15 cellular contexts compared by ENCODE assay signal in the genomic region with DNA sequence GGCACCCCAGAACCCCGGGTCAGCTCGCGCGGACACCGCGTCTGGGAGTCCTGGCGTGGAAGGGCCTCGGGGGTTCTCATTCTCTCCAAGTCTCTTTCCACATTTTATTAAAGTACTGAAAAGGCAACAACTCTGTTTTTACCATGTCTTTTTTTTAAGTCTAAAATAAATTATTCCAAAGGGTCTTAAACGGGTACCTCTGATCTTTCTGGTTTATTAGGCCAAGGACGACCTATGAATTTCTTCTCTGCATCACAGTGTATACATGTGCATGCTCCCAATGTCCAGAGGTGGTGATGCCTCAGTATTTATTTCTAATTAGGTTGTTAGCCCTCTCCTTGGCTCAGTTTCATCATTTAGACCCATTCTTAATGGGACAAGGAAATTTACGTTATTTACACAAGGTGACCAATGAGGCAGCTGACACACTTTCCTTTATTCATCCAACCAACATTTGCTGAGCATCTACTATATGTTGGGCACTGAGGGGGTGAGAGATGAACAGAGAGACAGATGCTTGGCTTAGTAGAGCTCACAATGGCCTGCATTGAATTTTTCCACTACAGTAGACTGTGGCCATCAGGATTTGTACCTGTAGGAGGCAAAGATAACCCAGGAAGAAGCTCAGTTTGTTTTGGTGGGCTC. TPM values are rescaled to one million over a fixed set of nuclear protein-coding genes. Genes with fewer than 3 reads are reported as not detected.
DNase-seq lines count a peak whose midpoint lies in the region; ATAC-seq and TF ChIP-seq lines count a peak whose summit lies in the region.
"Had no signal": no experiment of that assay in that cellular context is flagged by ENCODE, and none has a peak within 500 bp of the region (broad histone marks: within the 10 kb centered on the region; RNA-seq: fewer than 3 reads in every experiment).

No MANE protein-coding gene starts in this region.

- H4K8ac ChIP-seq in mesenchymal stem cell (ENCODE audit: low read length): no peak overlapping the region

- H3K27ac Mint-ChIP-seq in CD14-positive monocyte (no peak overlapping the region), activated B cell treated with CpG ODN at 0.5 μM for 24 hours (no peak overlapping the region)
- H3K27ac Mint-ChIP-seq in activated naive CD4-positive, alpha-beta T cell treated with anti-CD3 and anti-CD28 coated beads for 36 hours: no peak overlapping the region
- H3K27ac Mint-ChIP-seq: activated naive CD4-positive, alpha-beta T cell treated with anti-CD3 and anti-CD28 coated beads, Interleukin-2, amount 50 U/mL, for 72 hours had no signal

- H3K27me3 Mint-ChIP-seq in CD14-positive monocyte (ENCODE audit: low read depth in 3 of 3) (peaks cover 87 to 98% (median 89%) of the 10 kb centered on the region in 3 donors), activated B cell treated with CpG ODN at 0.5 μM for 24 hours (peaks cover 62% of the 10 kb centered on the region)
- H3K27me3 Mint-ChIP-seq in activated naive CD4-positive, alpha-beta T cell treated with anti-CD3 and anti-CD28 coated beads for 36 hours (ENCODE audit: low read depth): peaks cover 72% of the 10 kb centered on the region

- no peak overlapping the region for H2AK5ac ChIP-seq in mesenchymal stem cell (ENCODE audit: low read length, severe bottlenecking)

- WGBS in mesenchymal stem cell: 36% methylated on average over 9 of the region's 11 CpGs

- peaks cover 7% of the 10 kb centered on the region for H3K4me1 ChIP-seq in mesenchymal stem cell (ENCODE audit: control insufficient read depth, insufficient read depth, low read depth, low read length)

- intact Hi-C loops in CD14-positive monocyte (cut with micrococcal nuclease) (loop anchor here in 1 of 2 donors (10.0 kb wide), 1 partner anchor 359 kb away; no protein-coding TSS in a partner anchor), activated B cell treated with CpG ODN at 0.5 μM for 24 hours (cut with micrococcal nuclease) (loop anchor here (1.0 to 5.0 kb wide), 5 partner anchors 131 to 621 kb away; partner anchors contain the start of gene TBCA)
- intact Hi-C loops in activated naive CD4-positive, alpha-beta T cell treated with anti-CD3 and anti-CD28 coated beads for 36 hours (cut with micrococcal nuclease): loop anchor here (2.0 to 5.0 kb wide), 3 partner anchors 15 to 327 kb away; no protein-coding TSS in a partner anchor

- H2BK12ac ChIP-seq in mesenchymal stem cell (ENCODE audit: low read length in 2 of 2): no peak overlapping the region

- no peak overlapping the region for H2BK120ac ChIP-seq in mesenchymal stem cell (ENCODE audit: low read depth, low read length)

- H2BK5ac ChIP-seq in mesenchymal stem cell (ENCODE audit: low read depth, low read length, poor library complexity, severe bottlenecking): no peak overlapping the region

- H3K4me1 Mint-ChIP-seq in CD14-positive monocyte (peaks cover 28% of the 10 kb centered on the region), activated B cell treated with CpG ODN at 0.5 μM for 24 hours (peaks cover 15% of the 10 kb centered on the region)
- H3K4me1 Mint-ChIP-seq in activated naive CD4-positive, alpha-beta T cell treated with anti-CD3 and anti-CD28 coated beads for 36 hours (ENCODE audit: low read depth): peaks cover 16% of the 10 kb centered on the region

- no peak overlapping the region for H2BK15ac ChIP-seq in mesenchymal stem cell (ENCODE audit: low read depth, poor library complexity, severe bottlenecking)

- peak overlapping the region; percentile 67 for H3K4me2 ChIP-seq in mesenchymal stem cell (ENCODE audit: low read length, poor library complexity, severe bottlenecking)

- H3K27ac ChIP-seq in mesenchymal stem cell (ENCODE audit: low read length, poor library complexity, severe bottlenecking): no peak overlapping the region
- H3K27ac ChIP-seq: tibial nerve had no signal

- no peak for DNase-seq in CD14-positive monocyte (ENCODE audit: low spot score)
- DNase-seq in H7: no peak
- DNase-seq in activated B cell treated with CpG ODN at 0.5 μM for 24 hours: no peak
- no peak for DNase-seq in mesenchymal stem cell
- DNase-seq in EL: no peak
- no peak for DNase-seq in dermis blood vessel endothelial cell
- no peak for DNase-seq in NCI-H748 (lab: John Stamatoyannopoulos, UW; ENCODE audit: unreplicated experiment)
- no peak for DNase-seq in activated naive CD4-positive, alpha-beta T cell treated with anti-CD3 and anti-CD28 coated beads for 36 hours
- DNase-seq: AML-193, NCI-H187 treated with DMSO at 0.1 percent for 48 hours had no signal

- H3K4me3 Mint-ChIP-seq in CD14-positive monocyte (peak overlapping the region; percentile 58 to 75), activated B cell treated with CpG ODN at 0.5 μM for 24 hours (peak overlapping the region; percentile 25)
- H3K4me3 Mint-ChIP-seq in activated naive CD4-positive, alpha-beta T cell treated with anti-CD3 and anti-CD28 coated beads for 36 hours: no peak overlapping the region

- no peak overlapping the region for H3K18ac ChIP-seq in mesenchymal stem cell (ENCODE audit: low read depth in 1 of 2, low read length in 2 of 2)

- TF ChIP-seq CTCF in CD14-positive monocyte (IDR thresholded peaks at IDR 0.05) (no peak), activated B cell treated with CpG ODN at 0.5 μM for 24 hours (IDR thresholded peaks at IDR 0.05) (no peak)

- H2AFZ ChIP-seq in mesenchymal stem cell (ENCODE audit: low read depth, low read length): no peak overlapping the region

- H3K9me3 ChIP-seq in mesenchymal stem cell (ENCODE audit: control insufficient read depth, low read length): peaks cover 3% of the 10 kb centered on the region
- H3K9me3 ChIP-seq: mucosa of descending colon, tibial nerve had no signal

- peaks cover 0 to 24% (median 11%) of the 10 kb centered on the region in 7 donors for H3K9me3 Mint-ChIP-seq in CD14-positive monocyte
- H3K9me3 Mint-ChIP-seq in activated B cell treated with CpG ODN at 0.5 μM for 24 hours: peaks cover under 1% of the 10 kb centered on the region
- H3K9me3 Mint-ChIP-seq in activated naive CD4-positive, alpha-beta T cell treated with anti-CD3 and anti-CD28 coated beads for 36 hours: no peaks in the 10 kb centered on the region
- H3K9me3 Mint-ChIP-seq: activated naive CD4-positive, alpha-beta T cell treated with anti-CD3 and anti-CD28 coated beads, Interleukin-2, amount 50 U/mL, for 72 hours had no signal

- H3K4ac ChIP-seq in mesenchymal stem cell (ENCODE audit: low read depth in 1 of 2, low read length in 2 of 2): no peak overlapping the region

- H3K4me3 ChIP-seq in H7 (ENCODE audit: insufficient read depth, low read depth, low read length): peak overlapping the region; percentile 19; the same call in 1 of the 2 replicates
- H3K4me3 ChIP-seq in mesenchymal stem cell (ENCODE audit: insufficient read depth in 1 of 2, low read depth in 1 of 2, low read length in 2 of 2): no peak overlapping the region
- H3K4me3 ChIP-seq: mucosa of descending colon had no signal

- H3K27me3 ChIP-seq in H7 (ENCODE audit: control insufficient read depth, insufficient read depth, low read length) (peaks cover 92% of the 10 kb centered on the region), mesenchymal stem cell (ENCODE audit: control insufficient read depth in 1 of 2, insufficient read depth in 1 of 2, low read length in 2 of 2) (peaks cover 92 to 97% of the 10 kb centered on the region in 2 experiments)

- H3K9ac ChIP-seq in mesenchymal stem cell (ENCODE audit: low read length): no peak overlapping the region

- H3K36me3 ChIP-seq in H7 (replicated peaks; ENCODE audit: control insufficient read depth, insufficient read depth, low read length) (no peaks in the 10 kb centered on the region), mesenchymal stem cell (ENCODE audit: control insufficient read depth in 1 of 2, insufficient read depth in 2 of 2, low read depth in 1 of 2, low read length in 2 of 2) (no peaks in the 10 kb centered on the region)
- H3K36me3 ChIP-seq: tibial nerve had no signal

- no peaks in the 10 kb centered on the region for H3K79me1 ChIP-seq in mesenchymal stem cell (replicated peaks; ENCODE audit: low read length, poor library complexity, severe bottlenecking)

- CTCF ChIA-PET in activated B cell treated with CpG ODN at 0.5 μM for 24 hours (lab: Charles Lee): interaction anchor here (1.1 to 1.3 kb wide), 3 partner anchors 339 to 516 kb away, joined by 3 to 5 read pairs (median 3); no protein-coding TSS in a partner anchor
- CTCF ChIA-PET in activated naive CD4-positive, alpha-beta T cell treated with anti-CD3 and anti-CD28 coated beads for 36 hours (lab: Charles Lee): interaction anchor here (1.2 kb wide), 1 partner anchor 15 kb away, joined by 3 read pairs; no protein-coding TSS in a partner anchor

- H3K36me3 Mint-ChIP-seq in CD14-positive monocyte (peaks cover 4 to 15% of the 10 kb centered on the region in 2 donors), activated B cell treated with CpG ODN at 0.5 μM for 24 hours (ENCODE audit: low read depth) (no peaks in the 10 kb centered on the region)
- no peaks in the 10 kb centered on the region for H3K36me3 Mint-ChIP-seq in activated naive CD4-positive, alpha-beta T cell treated with anti-CD3 and anti-CD28 coated beads for 36 hours (ENCODE audit: low read depth)

- H3K23ac ChIP-seq in mesenchymal stem cell (ENCODE audit: low read length in 2 of 2): no peak overlapping the region

- POLR2A ChIA-PET in activated B cell treated with CpG ODN at 0.5 μM for 24 hours (lab: Charles Lee): no interaction called here

- no peak overlapping the region for H3K14ac ChIP-seq in mesenchymal stem cell (ENCODE audit: low read length in 2 of 2)

- H4K91ac ChIP-seq in mesenchymal stem cell (ENCODE audit: low read length): no peak overlapping the region

- no peak for ATAC-seq in activated B cell treated with CpG ODN at 0.5 μM for 24 hours (ENCODE audit: low read depth)

RNA-seq across cellular contexts. Expression of gene OTP, which starts 7.6 kb away (rescaled TPM):
- not detected for polyA plus RNA-seq in CD14-positive monocyte
- total RNA-seq in H7 (2014; rRNA removed; shearing (Covaris generic)): not detected in 2 replicates
- total RNA-seq in activated B cell treated with CpG ODN at 0.5 μM for 24 hours: not detected in 2 replicates
- not detected for polyA plus RNA-seq in mesenchymal stem cell (2013, experiment 1 of 2)
- not detected for polyA plus RNA-seq in mesenchymal stem cell (2013, experiment 2 of 2)
- total RNA-seq in dermis blood vessel endothelial cell: not detected in 2 replicates
- total RNA-seq in activated naive CD4-positive, alpha-beta T cell treated with anti-CD3 and anti-CD28 coated beads for 36 hours: not detected
- total RNA-seq: activated naive CD4-positive, alpha-beta T cell treated with anti-CD3 and anti-CD28 coated beads, Interleukin-2, amount 50 U/mL, for 72 hours; glomerular endothelial cell; mucosa of descending colon; tibial nerve had no signal
- polyA plus RNA-seq: keratinocyte had no signal
